In genomic region chr12:53510181-53510812, GRCh38 we compare ENCODE assay signal across 28 cellular contexts. TPM values are rescaled to one million over a fixed set of nuclear protein-coding genes. Genes with fewer than 3 reads are reported as not detected.
DNase-seq lines count a peak whose midpoint lies in the region; ATAC-seq, FAIRE-seq and TF ChIP-seq lines count a peak whose summit lies in the region.
"Had no signal": no experiment of that assay in that cellular context is flagged by ENCODE, and none has a peak within 500 bp of the region (broad histone marks: within the 10 kb centered on the region; RNA-seq: fewer than 3 reads in every experiment).

No MANE protein-coding gene starts in this region.

- no peaks in the 10 kb centered on the region for H3K36me3 Mint-ChIP-seq in activated naive CD8-positive, alpha-beta T cell treated with anti-CD3 and anti-CD28 coated beads, Interleukin-2, amount 10 ng/mL, durations not matched to agents 7 days and 5 days
- H3K36me3 Mint-ChIP-seq in activated naive CD8-positive, alpha-beta T cell treated with anti-CD3 and anti-CD28 coated beads, Interleukin-2, amount 50 U/mL, for 24 hours (ENCODE audit: low read depth): peaks cover 4% of the 10 kb centered on the region
- H3K36me3 Mint-ChIP-seq in chondrocyte (ENCODE audit: low read depth): peaks cover 14% of the 10 kb centered on the region

- POLR2A ChIA-PET in activated naive CD8-positive, alpha-beta T cell treated with anti-CD3 and anti-CD28 coated beads, Interleukin-2, amount 10 ng/mL, durations not matched to agents 7 days and 5 days (lab: Charles Lee): interaction anchor here (0.7 to 4.4 kb wide), 2 partner anchors 11 to 161 kb away, joined by 3 to 27 read pairs; partner anchors contain the start of genes MAP3K12 and TARBP2

- ATAC-seq in activated naive CD8-positive, alpha-beta T cell treated with anti-CD3 and anti-CD28 coated beads, Interleukin-2, amount 10 ng/mL, durations not matched to agents 7 days and 5 days (ENCODE audit: low read depth): no peak
- ATAC-seq in activated naive CD8-positive, alpha-beta T cell treated with anti-CD3 and anti-CD28 coated beads, Interleukin-2, amount 50 U/mL, for 24 hours: no peak
- no peak for ATAC-seq in GM21447 (IDR thresholded peaks at IDR 0.05; ENCODE audit: unreplicated experiment)
- ATAC-seq: PC-3 had no signal

- H3K9me3 ChIP-seq in sigmoid colon: no peaks in the 10 kb centered on the region
- H3K9me3 ChIP-seq: BLaER1, SK-N-SH had no signal

- TF ChIP-seq CTCF in LNCaP clone FGC (IDR thresholded peaks at IDR 0.05; ENCODE audit: control insufficient read depth, extremely low read depth, insufficient read depth) (no peak), chondrocyte (IDR thresholded peaks at IDR 0.05) (no peak), sigmoid colon (IDR thresholded peaks at IDR 0.05) (no peak)

- FAIRE-seq in frontal cortex (lab: Jason Lieb, UNC) (no peak), GM12892 (lab: Jason Lieb, UNC) (no peak)
- FAIRE-seq: A204.1, D721Med, H1 had no signal

- peak overlapping the region; percentile 50 for H3K27ac Mint-ChIP-seq in activated naive CD8-positive, alpha-beta T cell treated with anti-CD3 and anti-CD28 coated beads, Interleukin-2, amount 10 ng/mL, durations not matched to agents 7 days and 5 days
- no peak overlapping the region for H3K27ac Mint-ChIP-seq in activated naive CD8-positive, alpha-beta T cell treated with anti-CD3 and anti-CD28 coated beads, Interleukin-2, amount 50 U/mL, for 24 hours
- H3K27ac Mint-ChIP-seq in chondrocyte (ENCODE audit: unreplicated experiment): peak overlapping the region; percentile 17
- H3K27ac Mint-ChIP-seq: CD4-positive, alpha-beta T cell had no signal

- 71 to 90% methylated on average over 9 of the region's 9 CpGs for WGBS in sigmoid colon, 2 donors

- TF ChIP-seq EP300 in sigmoid colon (IDR thresholded peaks at IDR 0.05): no peak

- no peaks in the 10 kb centered on the region for H3K27me3 ChIP-seq in sigmoid colon
- H3K27me3 ChIP-seq: BLaER1 had no signal

- no peak overlapping the region for H3K4me3 Mint-ChIP-seq in activated naive CD8-positive, alpha-beta T cell treated with anti-CD3 and anti-CD28 coated beads, Interleukin-2, amount 10 ng/mL, durations not matched to agents 7 days and 5 days
- H3K4me3 Mint-ChIP-seq in activated naive CD8-positive, alpha-beta T cell treated with anti-CD3 and anti-CD28 coated beads, Interleukin-2, amount 50 U/mL, for 24 hours: no peak overlapping the region
- H3K4me3 Mint-ChIP-seq in chondrocyte (ENCODE audit: unreplicated experiment): no peak overlapping the region
- H3K4me3 Mint-ChIP-seq: CD4-positive, alpha-beta T cell had no signal

- H3K4me1 Mint-ChIP-seq in activated naive CD8-positive, alpha-beta T cell treated with anti-CD3 and anti-CD28 coated beads, Interleukin-2, amount 10 ng/mL, durations not matched to agents 7 days and 5 days: peaks cover 16% of the 10 kb centered on the region
- peaks cover 6% of the 10 kb centered on the region for H3K4me1 Mint-ChIP-seq in activated naive CD8-positive, alpha-beta T cell treated with anti-CD3 and anti-CD28 coated beads, Interleukin-2, amount 50 U/mL, for 24 hours
- H3K4me1 Mint-ChIP-seq in chondrocyte (ENCODE audit: low read depth): peaks cover 31% of the 10 kb centered on the region

- intact Hi-C loops in sigmoid colon (cut with DNase I): no loop called here

- H3K4me3 ChIP-seq in LNCaP clone FGC (ENCODE audit: low read depth, low read length): no peak overlapping the region
- H3K4me3 ChIP-seq in sigmoid colon: no peak overlapping the region
- H3K4me3 ChIP-seq: BLaER1 had no signal

- peaks cover 0 to 7% (median 6%) of the 10 kb centered on the region in 4 donors for H3K4me1 ChIP-seq in sigmoid colon

- no peaks in the 10 kb centered on the region for H3K27me3 Mint-ChIP-seq in activated naive CD8-positive, alpha-beta T cell treated with anti-CD3 and anti-CD28 coated beads, Interleukin-2, amount 10 ng/mL, durations not matched to agents 7 days and 5 days
- H3K27me3 Mint-ChIP-seq in activated naive CD8-positive, alpha-beta T cell treated with anti-CD3 and anti-CD28 coated beads, Interleukin-2, amount 50 U/mL, for 24 hours: no peaks in the 10 kb centered on the region
- no peaks in the 10 kb centered on the region for H3K27me3 Mint-ChIP-seq in chondrocyte (ENCODE audit: low read depth)
- H3K27me3 Mint-ChIP-seq: CD4-positive, alpha-beta T cell had no signal

- DNase-seq in activated naive CD8-positive, alpha-beta T cell treated with anti-CD3 and anti-CD28 coated beads, Interleukin-2, amount 10 ng/mL, durations not matched to agents 7 days and 5 days: no peak
- no peak for DNase-seq in activated naive CD8-positive, alpha-beta T cell treated with anti-CD3 and anti-CD28 coated beads, Interleukin-2, amount 50 U/mL, for 24 hours
- DNase-seq in LNCaP clone FGC (ENCODE audit: low read depth) (peak; percentile 58), chondrocyte (ENCODE audit: low spot score) (no peak), sigmoid colon (peak; percentile 61), frontal cortex (ENCODE audit: low spot score in 2 of 2) (no peak), GM12892 (ENCODE audit: insufficient read length) (no peak)
- DNase-seq: CD4-positive, alpha-beta T cell; HCEC 1CT; IMR-90; KG1; MM.1S; NCI-H1417; NCI-H1694; NCI-H2081 treated with DMSO at 0.1 percent for 48 hours; NCI-H2171; NCI-H524; NCI-H748 treated with DMSO at 0.1 percent for 48 hours; NK-92 treated with Interleukin-12 subunit alpha and Interleukin-12 subunit beta, amount 100 ng/mL, for 24 hours; PC-3; SK-N-SH had no signal

- H3K9me3 Mint-ChIP-seq in activated naive CD8-positive, alpha-beta T cell treated with anti-CD3 and anti-CD28 coated beads, Interleukin-2, amount 10 ng/mL, durations not matched to agents 7 days and 5 days: no peaks in the 10 kb centered on the region
- no peaks in the 10 kb centered on the region for H3K9me3 Mint-ChIP-seq in activated naive CD8-positive, alpha-beta T cell treated with anti-CD3 and anti-CD28 coated beads, Interleukin-2, amount 50 U/mL, for 24 hours
- no peaks in the 10 kb centered on the region for H3K9me3 Mint-ChIP-seq in chondrocyte (ENCODE audit: low read depth)
- H3K9me3 Mint-ChIP-seq: CD4-positive, alpha-beta T cell had no signal

- peaks cover 4 to 81% (median 41%) of the 10 kb centered on the region in 4 donors for H3K36me3 ChIP-seq in sigmoid colon

- no peak for TF ChIP-seq POLR2A in sigmoid colon (IDR thresholded peaks at IDR 0.05)
- no peak for TF ChIP-seq POLR2A in GM12892 (IDR thresholded peaks at IDR 0.05; ENCODE audit: low read depth, low read length)

- no peak overlapping the region for H3K27ac ChIP-seq in sigmoid colon
- H3K27ac ChIP-seq: BLaER1 had no signal

RNA-seq across cellular contexts. Expression of gene NPFF, which starts 3.0 kb away (rescaled TPM):
- total RNA-seq in activated naive CD8-positive, alpha-beta T cell treated with anti-CD3 and anti-CD28 coated beads, Interleukin-2, amount 10 ng/mL, durations not matched to agents 7 days and 5 days: not detected
- total RNA-seq in chondrocyte: 0.92 TPM in 1 of 3 replicates, not detected in the others
- not detected for total RNA-seq in sigmoid colon
- polyA plus RNA-seq in sigmoid colon: not detected
- not detected for total RNA-seq in frontal cortex
- not detected for polyA plus RNA-seq in GM12892 (2012; ENCODE audit: missing spikeins)
- total RNA-seq: CD4-positive, alpha-beta T cell; G401; H1; IMR-90; PC-3 had no signal
- polyA plus RNA-seq: AG04450, H1, IMR-90 had no signal

RNA-seq across cellular contexts. Expression of gene TARBP2, which starts 9.2 kb away (rescaled TPM):
- 10 to 100 TPM; 32.3 to 34.9 TPM for total RNA-seq in activated naive CD8-positive, alpha-beta T cell treated with anti-CD3 and anti-CD28 coated beads, Interleukin-2, amount 10 ng/mL, durations not matched to agents 7 days and 5 days
- 23.5 to 34.0 TPM (median 24.1 TPM) in 3 replicates for total RNA-seq in chondrocyte
- 10 to 100 TPM; 16.1 to 29.9 (median 19.4) TPM for total RNA-seq in sigmoid colon
- polyA plus RNA-seq in sigmoid colon: 10 to 100 TPM; 16.2 to 29.4 (median 19.7) TPM
- 26.9 TPM for total RNA-seq in frontal cortex
- polyA plus RNA-seq in GM12892 (2012; ENCODE audit: missing spikeins): 30.4 TPM

RNA-seq across cellular contexts. Expression of gene MAP3K12, which starts 11.0 kb away (rescaled TPM):
- 10 to 100 TPM; 24.6 to 30.0 TPM for total RNA-seq in activated naive CD8-positive, alpha-beta T cell treated with anti-CD3 and anti-CD28 coated beads, Interleukin-2, amount 10 ng/mL, durations not matched to agents 7 days and 5 days
- total RNA-seq in chondrocyte (25.5 to 30.6 TPM (median 26.9 TPM) in 3 replicates), sigmoid colon (10 to 100 TPM; 18.5 to 27.4 (median 25.0) TPM), frontal cortex (34.6 TPM)
- polyA plus RNA-seq in sigmoid colon: 10 to 100 TPM in 1 of 3 donors, 1 to 10 TPM in 2; 1.6 to 10.1 (median 4.8) TPM
- polyA plus RNA-seq in GM12892 (2012; ENCODE audit: missing spikeins): 14.1 TPM

RNA-seq across cellular contexts. Expression of gene PCBP2, which starts 58.4 kb away (rescaled TPM):
- 100 to 1,000 TPM; 824 to 837 TPM for total RNA-seq in activated naive CD8-positive, alpha-beta T cell treated with anti-CD3 and anti-CD28 coated beads, Interleukin-2, amount 10 ng/mL, durations not matched to agents 7 days and 5 days
- total RNA-seq in chondrocyte: 601 to 638 TPM (median 611 TPM) in 3 replicates
- 100 to 1,000 TPM; 397 to 661 (median 417) TPM for total RNA-seq in sigmoid colon
- polyA plus RNA-seq in sigmoid colon: 100 to 1,000 TPM; 333 to 455 (median 401) TPM
- 157 TPM for total RNA-seq in frontal cortex
- polyA plus RNA-seq in GM12892 (2012; ENCODE audit: missing spikeins): 590 TPM

Comparison
In these comparisons a context has a peak if more than half of its experiments do, and no peak if none do; other contexts are left out.
1. DNase-seq: peak in LNCaP clone FGC (single experiment) and sigmoid colon (single experiment); none in activated naive CD8-positive, alpha-beta T cell treated with anti-CD3 and anti-CD28 coated beads, Interleukin-2, amount 10 ng/mL, durations not matched to agents 7 days and 5 days (single experiment), activated naive CD8-positive, alpha-beta T cell treated with anti-CD3 and anti-CD28 coated beads, Interleukin-2, amount 50 U/mL, for 24 hours (single experiment), chondrocyte (single experiment), frontal cortex (0 of 2) and GM12892 (single experiment).